In the genomic region with DNA sequence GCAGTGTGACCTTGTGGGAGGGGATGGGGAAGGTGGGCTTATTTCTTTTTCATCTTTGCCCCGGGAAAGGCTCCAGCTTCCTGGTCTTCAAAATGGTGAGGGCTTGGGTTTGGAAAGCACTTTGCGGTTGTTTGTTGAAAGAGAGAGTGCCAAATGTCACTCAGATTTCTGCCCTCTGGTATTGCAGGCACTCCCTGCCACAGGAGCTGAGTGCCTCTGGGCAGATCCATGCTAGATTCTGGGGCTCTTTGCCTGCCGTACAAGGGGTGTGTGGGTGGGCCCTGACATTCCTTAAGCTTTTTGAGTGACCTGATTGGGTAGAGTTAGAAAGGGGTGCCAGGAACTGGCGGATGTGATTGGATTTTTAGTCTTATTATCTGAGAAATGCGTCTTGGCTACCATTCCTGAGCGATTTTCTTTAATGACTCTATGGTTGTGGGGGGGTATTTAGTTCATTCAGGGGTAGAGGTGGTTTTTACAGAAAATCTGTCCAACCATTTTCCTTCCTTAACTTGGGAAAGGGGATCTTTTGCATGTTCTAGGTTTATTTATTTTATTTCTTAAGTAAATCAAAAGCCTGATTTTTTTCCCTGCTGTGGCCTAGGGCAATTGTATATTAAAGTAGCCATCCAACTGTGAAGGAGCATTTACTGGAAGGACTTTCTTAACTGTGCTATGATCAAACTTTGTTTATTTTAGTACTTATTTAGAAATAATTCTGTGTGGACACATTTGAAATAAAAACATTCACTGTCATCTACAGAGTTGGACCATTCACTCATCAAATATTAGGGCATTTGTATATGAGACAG, we compare ENCODE assay signal across 8 cellular contexts. TPM values are rescaled to one million over a fixed set of nuclear protein-coding genes. Genes with fewer than 3 reads are reported as not detected.
DNase-seq lines count a peak whose midpoint lies in the region; ATAC-seq and TF ChIP-seq lines count a peak whose summit lies in the region.
"Had no signal": no experiment of that assay in that cellular context is flagged by ENCODE, and none has a peak within 500 bp of the region (broad histone marks: within the 10 kb centered on the region; RNA-seq: fewer than 3 reads in every experiment).

No MANE protein-coding gene starts in this region.

- peaks cover 51% of the 10 kb centered on the region for H3K4me1 ChIP-seq in GM23248 (ENCODE audit: insufficient read depth)
- H3K4me1 ChIP-seq in left ventricle myocardium inferior: peaks cover 90% of the 10 kb centered on the region
- peaks cover 29 to 88% (median 67%) of the 10 kb centered on the region in 6 donors for H3K4me1 ChIP-seq in spleen

- peak overlapping the region; percentile 80 for H3K4me3 ChIP-seq in GM23248
- peak overlapping the region; percentile 79 for H3K4me3 ChIP-seq in left ventricle myocardium inferior
- H3K4me3 ChIP-seq in spleen: peak overlapping the region in 2 of 8 donors; percentile 91 to 94
- H3K4me3 ChIP-seq: mucosa of descending colon had no signal

- TF ChIP-seq CTCF in left ventricle myocardium inferior (IDR thresholded peaks at IDR 0.05; ENCODE audit: borderline replicate concordance): no peak
- TF ChIP-seq CTCF in spleen (IDR thresholded peaks at IDR 0.05 in 8 of 11, conservative IDR thresholded peaks at IDR 0.05 in 3 of 11): no peak

- peak overlapping the region; percentile 93 for H3K27ac ChIP-seq in GM23248
- H3K27ac ChIP-seq in left ventricle myocardium inferior (replicated peaks): peak overlapping the region; percentile 98
- peak overlapping the region in 5 of 8 donors; percentile 14 to 99 (median 98) for H3K27ac ChIP-seq in spleen

- no peaks in the 10 kb centered on the region for H3K9me2 ChIP-seq in GM23248 (ENCODE audit: insufficient read depth)

- TF ChIP-seq POLR2A in spleen (IDR thresholded peaks at IDR 0.05): no peak

- H3K9me3 ChIP-seq in GM23248 (ENCODE audit: low read depth) (no peaks in the 10 kb centered on the region), left ventricle myocardium inferior (replicated peaks) (no peaks in the 10 kb centered on the region), spleen (no peaks in the 10 kb centered on the region)
- H3K9me3 ChIP-seq: mucosa of descending colon had no signal

- no peak for ATAC-seq in HG02798 (IDR thresholded peaks at IDR 0.05; ENCODE audit: poor library complexity, unreplicated experiment)
- ATAC-seq in GM18498 (IDR thresholded peaks at IDR 0.05; ENCODE audit: unreplicated experiment): no peak
- ATAC-seq: mucosa of descending colon had no signal

- in situ Hi-C loops in GM23248 (cut with MboI): no loop called here

- peaks cover 13% of the 10 kb centered on the region; the same call in 1 of the 2 replicates for H4K20me1 ChIP-seq in GM23248 (ENCODE audit: insufficient read depth)

- peak overlapping the region; percentile 80 for H3K4me2 ChIP-seq in GM23248 (ENCODE audit: unreplicated experiment)

- H3K27me3 ChIP-seq in GM23248 (replicated peaks; ENCODE audit: insufficient read depth) (no peaks in the 10 kb centered on the region), left ventricle myocardium inferior (ENCODE audit: low read depth) (no peaks in the 10 kb centered on the region), spleen (replicated peaks in 1 of 7) (no peaks in the 10 kb centered on the region)

- no peaks in the 10 kb centered on the region; the same call in 1 of the 2 replicates for H3K36me3 ChIP-seq in GM23248 (ENCODE audit: low read depth)
- no peaks in the 10 kb centered on the region for H3K36me3 ChIP-seq in left ventricle myocardium inferior
- H3K36me3 ChIP-seq in spleen: peaks cover 0 to 6% (median 0%) of the 10 kb centered on the region in 6 donors

- H3F3A ChIP-seq in GM23248 (ENCODE audit: insufficient read depth): peaks cover 54% of the 10 kb centered on the region

- H2AFZ ChIP-seq in GM23248: no peak overlapping the region

- H3K79me2 ChIP-seq in GM23248 (ENCODE audit: insufficient read depth): peaks cover 77% of the 10 kb centered on the region

- 33 to 35% methylated on average over 6 of the region's 6 CpGs for WGBS in GM23248 (ENCODE audit: low coverage in 1 of 2, low lambda C conversion rate in 2 of 2, missing lambda C conversion rate in 2 of 2), 2 experiments
- 66 to 82% (median 77%) methylated on average over 6 of the region's 6 CpGs for WGBS in spleen, 5 donors

- intact Hi-C loops in left ventricle myocardium inferior (cut with micrococcal nuclease): loop anchor here (5.0 to 10.0 kb wide), 2 partner anchors 61 to 118 kb away; no protein-coding TSS in a partner anchor
- intact Hi-C loops in spleen (cut with DNase I; ENCODE audit: low total_unique reads): loop anchor here (5.0 kb wide), 1 partner anchor 123 kb away; no protein-coding TSS in a partner anchor

- DNase-seq in GM23248 (peak; percentile 47), RPMI7951 (ENCODE audit: low read depth) (peak; percentile 93), left ventricle myocardium inferior (no peak), spleen (no peak), cerebellar cortex (ENCODE audit: low spot score) (no peak)

- peak overlapping the region; percentile 94 for H3K9ac ChIP-seq in GM23248

RNA-seq across cellular contexts. Expression of gene ARHGAP35, which starts 3.2 kb away (rescaled TPM):
- total RNA-seq in GM23248 (2014; rRNA removed; shearing (Covaris generic)): 35.2 and 39.5 TPM in 2 replicates
- 13.5 and 13.9 TPM in 2 replicates for polyA plus RNA-seq in GM23248 (2016; fragmentation: Nextera tagmentation; extraction: Ambion mirVana)
- 24.0 and 25.2 TPM in 2 replicates for total RNA-seq in RPMI7951 (2014; rRNA removed; shearing (Covaris generic))
- total RNA-seq in left ventricle myocardium inferior: 75.4 TPM
- total RNA-seq in spleen: 10 to 100 TPM; 26.0 to 49.4 (median 42.9) TPM
- 10 to 100 TPM in 1 of 3 donors, 1 to 10 TPM in 2; 2.3 to 10.8 (median 3.0) TPM for polyA plus RNA-seq in spleen

RNA-seq across cellular contexts. Expression of gene AP2S1, which starts 13.4 kb away (rescaled TPM):
- total RNA-seq in GM23248 (2014; rRNA removed; shearing (Covaris generic)): 224 and 231 TPM in 2 replicates
- polyA plus RNA-seq in GM23248 (2016; fragmentation: Nextera tagmentation; extraction: Ambion mirVana) (584 and 619 TPM in 2 replicates), spleen (100 to 1,000 TPM in 2 of 3 donors, 10 to 100 TPM in 1; 69.3 to 145 (median 104) TPM)
- total RNA-seq in RPMI7951 (2014; rRNA removed; shearing (Covaris generic)): 447 and 606 TPM in 2 replicates
- total RNA-seq in left ventricle myocardium inferior (87.3 TPM), spleen (100 to 1,000 TPM in 4 of 7 donors, 10 to 100 TPM in 3; 58.0 to 144 (median 116) TPM)

Comparison
In these comparisons a context has a peak if more than half of its experiments do, and no peak if none do; other contexts are left out.
1. DNase-seq: peak in GM23248 (single experiment) and RPMI7951 (single experiment); none in left ventricle myocardium inferior (single experiment), spleen (single experiment) and cerebellar cortex (single experiment).
2. Peak in every context shown above with its lines, with median percentiles within 50 percentile points of each other: H3K27ac ChIP-seq.